ENCODE assay signal across 8 cellular contexts in genomic region chr5:117454716-117455212, GRCh38.
A peak's percentile ranks its signal among the peaks of the same experiment; 100 is the strongest.
DNase-seq lines count a peak whose midpoint lies in the region; ATAC-seq and TF ChIP-seq lines count a peak whose summit lies in the region.

No MANE protein-coding gene starts in this region.

- DNase-seq in PC-9 (peak; percentile 70 to 81), iPS DF 4.7 (ENCODE audit: extremely low read depth, low spot score) (peak; percentile 33), putamen (ENCODE audit: low spot score) (no peak)
- DNase-seq in activated naive CD8-positive, alpha-beta T cell treated with anti-CD3 and anti-CD28 coated beads, Interleukin-2, amount 50 U/mL, for 16 hours (ENCODE audit: low read depth, low spot score), result peak; percentile 3
- peak; percentile 8 to 10 for DNase-seq in stimulated activated CD4-positive, alpha-beta T cell treated with anti-CD3 and anti-CD28 coated beads, Interleukin-15, amount 100 ng/mL, for 48 hours (ENCODE audit: low read depth in 2 of 2)

- H3K9me3 ChIP-seq in DOHH2 (ENCODE audit: control insufficient read depth, insufficient read depth, low read length), result no peaks in the 10 kb centered on the region
- no peaks in the 10 kb centered on the region for H3K9me3 ChIP-seq in PC-9 (ENCODE audit: insufficient read depth, low read depth)

- peak overlapping the region; percentile 71 for H3K4me2 ChIP-seq in DOHH2 (ENCODE audit: low read length)
- H3K4me2 ChIP-seq in PC-9, result peak overlapping the region; percentile 97

- H3K36me3 ChIP-seq in DOHH2 (ENCODE audit: control insufficient read depth, low read length) (no peaks in the 10 kb centered on the region), PC-9 (ENCODE audit: low read depth) (no peaks in the 10 kb centered on the region)

- no peaks in the 10 kb centered on the region for H3K79me2 ChIP-seq in DOHH2 (ENCODE audit: control insufficient read depth, low read length)
- no peaks in the 10 kb centered on the region for H3K79me2 ChIP-seq in PC-9 (ENCODE audit: low read depth)

- BruUV-seq in PC-9 (replicated peaks; lab: Mats Ljungman, UMichigan), result no TSS peak

- peak overlapping the region; percentile 100 for H2AFZ ChIP-seq in PC-9

- H3K4me3 ChIP-seq in DOHH2 (ENCODE audit: low read length), result peak overlapping the region; percentile 63
- peak overlapping the region; percentile 89 for H3K4me3 ChIP-seq in PC-9

- CTCF ChIA-PET in PC-9 (lab: Charles Lee), result interaction anchor here (0.6 to 1.0 kb wide), 2 partner anchors 12 to 2000 kb away, joined by 3 to 4 read pairs; no protein-coding TSS in a partner anchor

- H3K4me1 ChIP-seq in DOHH2 (ENCODE audit: control insufficient read depth, low read length) (peaks cover 7% of the 10 kb centered on the region), PC-9 (replicated peaks; ENCODE audit: insufficient read depth) (0 out of 2 replicates have a peak, but pooled peaks cover 4% of the 10 kb centered on the region)

- intact Hi-C loops in PC-9 (cut with micrococcal nuclease; ENCODE audit: unreplicated experiment), result loop anchor here (5.0 kb wide), 1 partner anchor 1338 kb away; no protein-coding TSS in a partner anchor

- H3K27me3 ChIP-seq in DOHH2 (ENCODE audit: control insufficient read depth, low read length) (no peaks in the 10 kb centered on the region), PC-9 (ENCODE audit: insufficient read depth, low read depth) (no peaks in the 10 kb centered on the region)

- no peaks in the 10 kb centered on the region for H3F3A ChIP-seq in DOHH2 (ENCODE audit: control insufficient read depth, insufficient read depth)
- H3F3A ChIP-seq in PC-9 (ENCODE audit: insufficient read depth, low read depth), result no peaks in the 10 kb centered on the region

- H3K9me2 ChIP-seq in DOHH2 (replicated peaks; ENCODE audit: control insufficient read depth, low read length) (no peaks in the 10 kb centered on the region), PC-9 (ENCODE audit: insufficient read depth) (no peaks in the 10 kb centered on the region)

- H3K27ac ChIP-seq in DOHH2 (ENCODE audit: low read depth, low read length), result no peak overlapping the region
- no peak overlapping the region for H3K27ac ChIP-seq in PC-9

- H4K20me1 ChIP-seq in DOHH2 (ENCODE audit: control insufficient read depth, insufficient read depth, low read depth, low read length), result no peaks in the 10 kb centered on the region
- no peaks in the 10 kb centered on the region for H4K20me1 ChIP-seq in PC-9 (ENCODE audit: insufficient read depth)

- TF ChIP-seq CTCF in DOHH2 (IDR thresholded peaks at IDR 0.05; ENCODE audit: low read depth, low read length, poor library complexity, severe bottlenecking) (peak; percentile 93), PC-9 (conservative IDR thresholded peaks at IDR 0.05) (peak; percentile 91)

- ATAC-seq in GM21367 (IDR thresholded peaks at IDR 0.05; ENCODE audit: unreplicated experiment) (peak; percentile 91), HG03565 (IDR thresholded peaks at IDR 0.05; ENCODE audit: unreplicated experiment) (peak; percentile 89)

- POLR2A ChIA-PET in PC-9 (lab: Charles Lee; ENCODE audit: unreplicated experiment), result interaction anchor here (0.5 kb wide), 1 partner anchor 1922 kb away, joined by 5 read pairs; no protein-coding TSS in a partner anchor
